1 cellular context compared by ENCODE assay signal in the genomic region with DNA sequence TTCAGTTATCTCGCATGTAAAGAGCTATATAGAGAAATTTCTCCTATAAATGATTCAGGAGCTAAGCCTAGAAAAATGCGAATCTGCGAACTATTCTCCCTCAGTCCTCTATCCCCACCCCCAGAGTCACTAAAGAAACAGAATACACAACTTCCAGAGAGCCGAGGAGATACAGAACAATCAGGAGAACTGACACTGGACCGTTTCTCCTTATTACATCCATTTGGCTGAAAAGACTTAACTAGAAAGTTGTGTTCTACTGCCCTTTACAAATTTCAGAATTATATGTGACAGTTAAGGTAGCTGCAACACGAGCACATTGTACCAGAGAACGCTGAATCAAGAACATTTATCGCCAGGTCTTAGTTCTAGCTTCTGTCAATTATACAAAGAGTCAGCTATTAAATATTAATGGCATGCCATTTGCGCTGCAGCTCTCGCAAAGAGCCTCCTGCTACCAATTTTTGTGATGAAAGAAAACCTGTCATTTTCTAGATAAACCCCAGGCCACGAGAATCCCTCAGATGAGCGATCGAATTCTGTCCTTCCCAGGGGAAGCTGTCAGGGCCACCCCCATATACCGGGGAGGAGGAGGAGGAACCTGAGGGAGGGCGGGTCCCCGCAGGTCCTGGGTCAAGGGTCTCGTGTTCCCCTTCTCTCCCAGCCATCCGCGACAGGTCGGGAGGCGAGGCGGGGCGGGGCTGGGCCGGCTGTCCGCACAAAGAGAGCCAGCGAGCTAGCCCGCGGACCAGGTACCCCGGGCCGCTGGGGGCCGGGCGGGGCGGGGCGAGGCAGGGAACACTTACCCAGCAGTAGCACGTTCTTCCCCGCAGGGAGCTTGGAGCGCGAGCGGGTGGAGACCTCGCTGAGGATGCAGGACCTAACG.
TF ChIP-seq lines count a peak whose summit lies in the region.

No MANE protein-coding gene starts in this region.

TF ChIP-seq in HepG2, 621 proteins besides CTCF, POLR2A, EP300 and RAD21 (continued from another document and continues in another):
- TF ChIP-seq GATA4 (IDR thresholded peaks at IDR 0.05; ENCODE audit: borderline replicate concordance, low read depth) (no peak), ZNF10 (CRISPR knock-in tag; IDR thresholded peaks at IDR 0.05; ENCODE audit: borderline replicate concordance, low read depth) (no peak), ZNF550 (CRISPR knock-in tag; IDR thresholded peaks at IDR 0.05; ENCODE audit: borderline replicate concordance) (no peak), ZBTB1 (CRISPR knock-in tag; IDR thresholded peaks at IDR 0.05; ENCODE audit: borderline replicate concordance) (no peak), ZNF724P (CRISPR knock-in tag; IDR thresholded peaks at IDR 0.05; ENCODE audit: borderline replicate concordance) (no peak; the same call in 1 of the 2 replicates), E2F1 (CRISPR knock-in tag; IDR thresholded peaks at IDR 0.05) (no peak), ZNF850 (CRISPR knock-in tag; conservative IDR thresholded peaks at IDR 0.05) (no peak), PHF8 (CRISPR knock-in tag; IDR thresholded peaks at IDR 0.05) (0 out of 2 replicates have a peak, but pooled peaks have one; percentile 53), ZBTB43 (CRISPR knock-in tag; conservative IDR thresholded peaks at IDR 0.05) (no peak; the same call in 1 of the 2 replicates), FLYWCH1 (CRISPR knock-in tag; IDR thresholded peaks at IDR 0.05) (0 out of 2 replicates have a peak, but pooled peaks have one; percentile 0), HNRNPLL (IDR thresholded peaks at IDR 0.05; ENCODE audit: low read depth, low read length, poor library complexity, severe bottlenecking) (no peak), SOX6 (IDR thresholded peaks at IDR 0.05) (no peak), SOX6 (CRISPR knock-in tag; IDR thresholded peaks at IDR 0.05) (peak; percentile 37), FOSL1 (CRISPR knock-in tag; IDR thresholded peaks at IDR 0.05; ENCODE audit: borderline replicate concordance) (no peak), CAMTA2 (CRISPR knock-in tag; IDR thresholded peaks at IDR 0.05; ENCODE audit: borderline replicate concordance) (no peak), ZFP36 (IDR thresholded peaks at IDR 0.05; ENCODE audit: borderline replicate concordance, low read depth, low read length, partially characterized antibody) (no peak), MEIS1 (CRISPR knock-in tag; IDR thresholded peaks at IDR 0.05; ENCODE audit: borderline replicate concordance) (no peak), ZBTB10 (CRISPR knock-in tag; IDR thresholded peaks at IDR 0.05; ENCODE audit: borderline replicate concordance) (no peak), ZNF296 (CRISPR knock-in tag; conservative IDR thresholded peaks at IDR 0.05) (0 out of 2 replicates have a peak, but pooled peaks have one; percentile 16), SMAD3 (CRISPR knock-in tag; IDR thresholded peaks at IDR 0.05) (no peak), ZNF772 (CRISPR knock-in tag; IDR thresholded peaks at IDR 0.05) (no peak), SIN3B (IDR thresholded peaks at IDR 0.05; ENCODE audit: low read length) (no peak), TCF7 (IDR thresholded peaks at IDR 0.05; ENCODE audit: low read depth) (no peak), KDM6A (CRISPR knock-in tag; IDR thresholded peaks at IDR 0.05; ENCODE audit: low read depth) (no peak), ZNF143 (CRISPR knock-in tag; IDR thresholded peaks at IDR 0.05) (no peak), HOXA3 (CRISPR knock-in tag; IDR thresholded peaks at IDR 0.05) (peak; percentile 35; the same call in 1 of the 2 replicates), KLF12 (CRISPR knock-in tag; IDR thresholded peaks at IDR 0.05; ENCODE audit: borderline replicate concordance) (peak; percentile 56; the same call in 1 of the 2 replicates), ERF (CRISPR knock-in tag; IDR thresholded peaks at IDR 0.05) (no peak), HNRNPH1 (optimal IDR thresholded peaks at IDR 0.05; ENCODE audit: low read depth, low read length) (no peak), ZNF784 (CRISPR knock-in tag; IDR thresholded peaks at IDR 0.05; ENCODE audit: borderline replicate concordance) (no peak), GLI4 (CRISPR knock-in tag; IDR thresholded peaks at IDR 0.05; ENCODE audit: borderline replicate concordance) (no peak), PAX8 (CRISPR knock-in tag; IDR thresholded peaks at IDR 0.05; ENCODE audit: borderline replicate concordance) (no peak), RFXAP (CRISPR knock-in tag; IDR thresholded peaks at IDR 0.05; ENCODE audit: borderline replicate concordance) (no peak; the same call in 1 of the 2 replicates), HNF1B (CRISPR knock-in tag; IDR thresholded peaks at IDR 0.05) (no peak), KMT2B (CRISPR knock-in tag; IDR thresholded peaks at IDR 0.05) (no peak; the same call in 1 of the 2 replicates), ASH2L (IDR thresholded peaks at IDR 0.05; ENCODE audit: insufficient read length, low read depth, low read length) (peak; percentile 47), KMT2A (CRISPR knock-in tag; IDR thresholded peaks at IDR 0.05) (no peak), FOXA1 (IDR thresholded peaks at IDR 0.05) (no peak), FOXA1 (CRISPR knock-in tag; IDR thresholded peaks at IDR 0.05) (no peak), NBN (conservative IDR thresholded peaks at IDR 0.05) (no peak), THAP8 (CRISPR knock-in tag; IDR thresholded peaks at IDR 0.05; ENCODE audit: borderline replicate concordance) (no peak), U2AF2 (IDR thresholded peaks at IDR 0.05; ENCODE audit: low read depth, low read length) (no peak)
- TF ChIP-seq, protein P1, sequence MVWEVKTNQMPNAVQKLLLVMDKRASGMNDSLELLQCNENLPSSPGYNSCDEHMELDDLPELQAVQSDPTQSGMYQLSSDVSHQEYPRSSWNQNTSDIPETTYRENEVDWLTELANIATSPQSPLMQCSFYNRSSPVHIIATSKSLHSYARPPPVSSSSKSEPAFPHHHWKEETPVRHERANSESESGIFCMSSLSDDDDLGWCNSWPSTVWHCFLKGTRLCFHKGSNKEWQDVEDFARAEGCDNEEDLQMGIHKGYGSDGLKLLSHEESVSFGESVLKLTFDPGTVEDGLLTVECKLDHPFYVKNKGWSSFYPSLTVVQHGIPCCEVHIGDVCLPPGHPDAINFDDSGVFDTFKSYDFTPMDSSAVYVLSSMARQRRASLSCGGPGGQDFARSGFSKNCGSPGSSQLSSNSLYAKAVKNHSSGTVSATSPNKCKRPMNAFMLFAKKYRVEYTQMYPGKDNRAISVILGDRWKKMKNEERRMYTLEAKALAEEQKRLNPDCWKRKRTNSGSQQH (CRISPR knock-in tag; IDR thresholded peaks at IDR 0.05; ENCODE audit: low read depth): no peak
- TF ChIP-seq, protein P2, sequence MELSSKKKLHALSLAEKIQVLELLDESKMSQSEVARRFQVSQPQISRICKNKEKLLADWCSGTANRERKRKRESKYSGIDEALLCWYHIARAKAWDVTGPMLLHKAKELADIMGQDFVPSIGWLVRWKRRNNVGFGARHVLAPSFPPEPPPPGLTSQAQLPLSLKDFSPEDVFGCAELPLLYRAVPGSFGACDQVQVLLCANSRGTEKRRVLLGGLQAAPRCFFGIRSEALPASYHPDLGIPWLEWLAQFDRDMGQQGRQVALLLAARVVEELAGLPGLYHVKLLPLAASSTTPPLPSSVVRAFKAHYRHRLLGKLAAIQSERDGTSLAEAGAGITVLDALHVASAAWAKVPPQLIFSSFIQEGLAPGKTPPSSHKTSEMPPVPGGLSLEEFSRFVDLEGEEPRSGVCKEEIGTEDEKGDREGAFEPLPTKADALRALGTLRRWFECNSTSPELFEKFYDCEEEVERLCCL (CRISPR knock-in tag; IDR thresholded peaks at IDR 0.05; ENCODE audit: borderline replicate concordance): no peak
- TF ChIP-seq, protein P3, sequence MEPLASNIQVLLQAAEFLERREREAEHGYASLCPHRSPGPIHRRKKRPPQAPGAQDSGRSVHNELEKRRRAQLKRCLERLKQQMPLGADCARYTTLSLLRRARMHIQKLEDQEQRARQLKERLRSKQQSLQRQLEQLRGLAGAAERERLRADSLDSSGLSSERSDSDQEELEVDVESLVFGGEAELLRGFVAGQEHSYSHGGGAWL (CRISPR knock-in tag; IDR thresholded peaks at IDR 0.05): no peak
- TF ChIP-seq, protein P4, sequence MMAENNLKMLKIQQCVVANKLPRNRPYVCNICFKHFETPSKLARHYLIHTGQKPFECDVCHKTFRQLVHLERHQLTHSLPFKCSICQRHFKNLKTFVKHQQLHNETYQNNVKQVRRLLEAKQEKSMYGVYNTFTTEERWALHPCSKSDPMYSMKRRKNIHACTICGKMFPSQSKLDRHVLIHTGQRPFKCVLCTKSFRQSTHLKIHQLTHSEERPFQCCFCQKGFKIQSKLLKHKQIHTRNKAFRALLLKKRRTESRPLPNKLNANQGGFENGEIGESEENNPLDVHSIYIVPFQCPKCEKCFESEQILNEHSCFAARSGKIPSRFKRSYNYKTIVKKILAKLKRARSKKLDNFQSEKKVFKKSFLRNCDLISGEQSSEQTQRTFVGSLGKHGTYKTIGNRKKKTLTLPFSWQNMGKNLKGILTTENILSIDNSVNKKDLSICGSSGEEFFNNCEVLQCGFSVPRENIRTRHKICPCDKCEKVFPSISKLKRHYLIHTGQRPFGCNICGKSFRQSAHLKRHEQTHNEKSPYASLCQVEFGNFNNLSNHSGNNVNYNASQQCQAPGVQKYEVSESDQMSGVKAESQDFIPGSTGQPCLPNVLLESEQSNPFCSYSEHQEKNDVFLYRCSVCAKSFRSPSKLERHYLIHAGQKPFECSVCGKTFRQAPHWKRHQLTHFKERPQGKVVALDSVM (CRISPR knock-in tag; IDR thresholded peaks at IDR 0.05): no peak
- TF ChIP-seq, protein P5, sequence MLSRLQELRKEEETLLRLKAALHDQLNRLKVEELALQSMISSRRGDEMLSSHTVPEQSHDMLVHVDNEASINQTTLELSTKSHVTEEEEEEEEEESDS (CRISPR knock-in tag; IDR thresholded peaks at IDR 0.05; ENCODE audit: borderline replicate concordance): no peak
